In the genomic region with DNA sequence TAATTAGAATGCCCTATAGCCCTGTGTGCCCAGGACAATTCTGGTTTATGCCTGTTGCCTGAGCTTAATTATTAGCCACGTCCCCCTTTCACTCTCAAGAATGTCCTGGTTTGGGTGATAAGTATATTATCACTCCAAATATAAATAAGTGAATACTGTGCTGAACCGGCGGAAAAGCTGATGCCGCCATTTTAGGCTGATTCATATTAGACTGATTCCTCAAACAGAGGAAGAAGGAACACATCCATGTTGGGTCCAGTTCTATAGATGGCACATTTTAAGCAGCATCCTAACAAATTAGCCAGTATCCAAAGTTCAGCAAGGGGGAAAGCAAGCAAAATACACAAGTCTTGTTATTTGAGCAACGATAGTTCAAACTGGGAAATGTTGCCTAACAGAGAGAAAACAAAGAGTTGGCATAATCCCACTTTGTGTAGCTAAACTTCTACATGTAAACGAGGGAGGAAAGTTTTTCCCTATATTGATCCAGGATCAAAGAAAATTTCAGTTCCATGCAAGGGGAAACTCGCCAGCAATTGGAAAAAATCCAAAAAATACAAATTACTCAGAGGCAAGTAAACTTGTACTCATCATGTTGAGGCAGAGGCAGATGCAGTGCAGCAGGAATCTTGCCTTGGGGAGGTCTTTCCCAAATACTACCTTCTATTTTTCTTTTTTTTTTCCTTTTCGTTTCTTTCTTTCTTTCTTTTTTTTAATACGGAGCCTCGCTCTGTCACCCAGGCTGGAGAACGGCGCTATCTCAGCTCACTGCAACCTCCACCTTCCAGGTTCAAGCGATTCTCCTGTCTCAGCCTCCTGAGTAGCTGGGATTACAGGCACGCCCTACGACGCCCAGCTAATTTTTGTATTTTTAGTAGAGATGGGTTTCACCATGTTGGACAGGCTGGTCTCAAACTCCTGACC, we compare ENCODE assay signal across 21 cellular contexts.
A peak's percentile ranks its signal among the peaks of the same experiment; 100 is the strongest.
DNase-seq lines count a peak whose midpoint lies in the region; ATAC-seq and TF ChIP-seq lines count a peak whose summit lies in the region.
"Had no signal": no experiment of that assay in that cellular context is flagged by ENCODE, and none has a peak within 500 bp of the region (broad histone marks: within the 10 kb centered on the region; RNA-seq: fewer than 3 reads in every experiment).

No MANE protein-coding gene starts in this region.

- H3K4me3 ChIP-seq in PC-3 (ENCODE audit: low read length) (no peak overlapping the region), choroid plexus epithelial cell (ENCODE audit: low read depth, low read length) (no peak overlapping the region), tibial nerve (no peak overlapping the region)
- H3K4me3 ChIP-seq in CD4-positive, alpha-beta memory T cell (ENCODE audit: low read length in 2 of 2), result no peak overlapping the region
- H3K4me3 ChIP-seq: coronary artery, lower lobe of right lung, SJSA1, transverse colon had no signal

- peaks cover 12% of the 10 kb centered on the region for H3K4me1 ChIP-seq in PC-3 (ENCODE audit: insufficient read depth, low read length)
- H3K4me1 ChIP-seq in tibial nerve, result peaks cover 0 to 17% (median 2%) of the 10 kb centered on the region in 4 donors
- peaks cover 10% of the 10 kb centered on the region for H3K4me1 ChIP-seq in CD4-positive, alpha-beta memory T cell (ENCODE audit: insufficient read depth, low read length)
- H3K4me1 ChIP-seq: SJSA1 had no signal

- POLR2A ChIA-PET in PC-3 (lab: Charles Lee; ENCODE audit: unreplicated experiment), result no interaction called here
- POLR2A ChIA-PET in CD4-positive, alpha-beta memory T cell (lab: Charles Lee; ENCODE audit: partially characterized antibody), result no interaction called here

- peaks cover 22 to 32% (median 25%) of the 10 kb centered on the region in 4 donors for H3K4me1 Mint-ChIP-seq in CD4-positive, alpha-beta memory T cell

- 81 to 82% methylated on average over 16 of the region's 16 CpGs for WGBS in tibial nerve, 2 donors

- H3K36me3 Mint-ChIP-seq in CD4-positive, alpha-beta memory T cell, result peaks cover 26 to 44% of the 10 kb centered on the region in 2 donors

- TF ChIP-seq CTCF in PC-3 (conservative IDR thresholded peaks at IDR 0.05; ENCODE audit: low read depth, low read length) (no peak), choroid plexus epithelial cell (conservative IDR thresholded peaks at IDR 0.05; ENCODE audit: low read depth, low read length) (no peak), tibial nerve (IDR thresholded peaks at IDR 0.05) (no peak)

- TF ChIP-seq EP300 in tibial nerve (IDR thresholded peaks at IDR 0.05), result no peak

- H3K9me2 ChIP-seq in PC-3 (replicated peaks; ENCODE audit: low read length), result no peaks in the 10 kb centered on the region

- H3K9ac ChIP-seq in PC-3 (ENCODE audit: low read length), result no peak overlapping the region

- no peak for TF ChIP-seq POLR2A in tibial nerve (IDR thresholded peaks at IDR 0.05)

- BruUV-seq in PC-3 (replicated peaks; lab: Mats Ljungman, UMichigan), result no TSS peak

- H3K36me3 ChIP-seq in PC-3 (ENCODE audit: low read depth, low read length), result no peaks in the 10 kb centered on the region
- H3K36me3 ChIP-seq in tibial nerve, result no peaks in the 10 kb centered on the region
- no peaks in the 10 kb centered on the region for H3K36me3 ChIP-seq in CD4-positive, alpha-beta memory T cell (ENCODE audit: insufficient read depth, low read length)
- H3K36me3 ChIP-seq: lower lobe of right lung, SJSA1, transverse colon had no signal

- H3K27me3 ChIP-seq in PC-3 (ENCODE audit: low read length) (no peaks in the 10 kb centered on the region), tibial nerve (no peaks in the 10 kb centered on the region)
- H3K27me3 ChIP-seq in CD4-positive, alpha-beta memory T cell (ENCODE audit: insufficient read depth, low read length), result no peaks in the 10 kb centered on the region
- H3K27me3 ChIP-seq: SJSA1, transverse colon had no signal

- DNase-seq in EH (ENCODE audit: low read depth), result peak; percentile 45
- peak; percentile 88 for DNase-seq in PC-3
- DNase-seq in choroid plexus epithelial cell (ENCODE audit: low read depth), result peak; percentile 61
- DNase-seq in left lobe of liver (ENCODE audit: low spot score), result peak; percentile 65
- DNase-seq in activated naive CD4-positive, alpha-beta T cell treated with Interleukin-2 at 50 U/mL for 16 hours, result no peak
- no peak for DNase-seq in tibial nerve (ENCODE audit: low spot score in 2 of 2)
- DNase-seq in CD4-positive, alpha-beta memory T cell, result no peak
- DNase-seq in anterior cingulate cortex (lab: John Stamatoyannopoulos, UW), result no peak
- DNase-seq: activated CD4-positive, alpha-beta T cell treated with anti-CD3 and anti-CD28 coated beads, Interleukin-2, amount 50 U/mL, for 4 hours; activated naive CD8-positive, alpha-beta T cell treated with anti-CD3 and anti-CD28 coated beads, Interleukin-2, amount 10 ng/mL, durations not matched to agents 7 days and 5 days; activated T-cell treated with anti-CD3 and anti-CD28 coated beads, Interleukin-2, amount 50 U/mL, for 24 hours; CD8-positive, alpha-beta T cell; GF-D8; lower lobe of right lung; NCI-H2171; stimulated activated CD4-positive, alpha-beta T cell treated with anti-CD3 and anti-CD28 coated beads, Interleukin-2, amount 100 ng/mL, for 48 hours; stimulated activated CD8-positive, alpha-beta memory T cell treated with anti-CD3 and anti-CD28 coated beads, Interleukin-4, amount 100 ng/mL, for 48 hours; transverse colon had no signal

- H3K27me3 Mint-ChIP-seq in CD4-positive, alpha-beta memory T cell, result no peaks in the 10 kb centered on the region
- H3K27me3 Mint-ChIP-seq: activated naive CD8-positive, alpha-beta T cell treated with anti-CD3 and anti-CD28 coated beads, Interleukin-2, amount 10 ng/mL, durations not matched to agents 7 days and 5 days; activated T-cell treated with anti-CD3 and anti-CD28 coated beads, Interleukin-2, amount 50 U/mL, for 24 hours; natural killer cell treated with Interleukin-12 subunit alpha and Interleukin-12 subunit beta and Interleukin-15 and Interleukin-18, amount 100 ng/mL, for 72 hours had no signal

- H3K79me2 ChIP-seq in PC-3 (ENCODE audit: low read length), result no peaks in the 10 kb centered on the region

- intact Hi-C loops in PC-3 (cut with micrococcal nuclease), result no loop called here
- intact Hi-C loops in CD4-positive, alpha-beta memory T cell (cut with micrococcal nuclease), result no loop called here

- H3F3A ChIP-seq in PC-3 (ENCODE audit: low read length, unreplicated experiment), result no peaks in the 10 kb centered on the region

- H3K27ac ChIP-seq in PC-3 (ENCODE audit: low read length) (no peak overlapping the region), tibial nerve (no peak overlapping the region)
- no peak overlapping the region for H3K27ac ChIP-seq in CD4-positive, alpha-beta memory T cell (ENCODE audit: low read depth, low read length)
- H3K27ac ChIP-seq: coronary artery, lower lobe of right lung, SJSA1, transverse colon had no signal

- H3K9me3 ChIP-seq in PC-3 (ENCODE audit: low read length) (no peaks in the 10 kb centered on the region), tibial nerve (peaks cover 0 to 10% (median 2%) of the 10 kb centered on the region in 4 donors)
- no peaks in the 10 kb centered on the region for H3K9me3 ChIP-seq in CD4-positive, alpha-beta memory T cell (ENCODE audit: control insufficient read depth in 1 of 2, low read length in 2 of 2)
- H3K9me3 ChIP-seq: SJSA1, transverse colon had no signal

- H3K9me3 Mint-ChIP-seq in CD4-positive, alpha-beta memory T cell, result peaks cover 4 to 30% (median 20%) of the 10 kb centered on the region in 8 donors
- H3K9me3 Mint-ChIP-seq: natural killer cell treated with Interleukin-12 subunit alpha and Interleukin-12 subunit beta and Interleukin-15 and Interleukin-18, amount 100 ng/mL, for 72 hours had no signal

- ATAC-seq in PC-3 (peak; percentile 73), left lobe of liver (peak; percentile 76)
- ATAC-seq: CD8-positive, alpha-beta T cell; lower lobe of right lung; natural killer cell treated with Interleukin-12 subunit alpha and Interleukin-12 subunit beta and Interleukin-15 and Interleukin-18, amount 100 ng/mL, for 72 hours had no signal

- no peaks in the 10 kb centered on the region for H4K20me1 ChIP-seq in PC-3 (ENCODE audit: low read length)

- peak overlapping the region; percentile 20 for H3K4me2 ChIP-seq in PC-3 (ENCODE audit: low read length)

- H3K4me3 Mint-ChIP-seq in CD4-positive, alpha-beta memory T cell, result no peak overlapping the region
- H3K4me3 Mint-ChIP-seq: activated naive CD8-positive, alpha-beta T cell treated with anti-CD3 and anti-CD28 coated beads, Interleukin-2, amount 10 ng/mL, durations not matched to agents 7 days and 5 days; activated T-cell treated with anti-CD3 and anti-CD28 coated beads, Interleukin-2, amount 50 U/mL, for 24 hours; CD8-positive, alpha-beta T cell; natural killer cell treated with Interleukin-12 subunit alpha and Interleukin-12 subunit beta and Interleukin-15 and Interleukin-18, amount 100 ng/mL, for 72 hours had no signal

- no peak overlapping the region for H3K27ac Mint-ChIP-seq in CD4-positive, alpha-beta memory T cell
- H3K27ac Mint-ChIP-seq: activated naive CD8-positive, alpha-beta T cell treated with anti-CD3 and anti-CD28 coated beads, Interleukin-2, amount 10 ng/mL, durations not matched to agents 7 days and 5 days; activated T-cell treated with anti-CD3 and anti-CD28 coated beads, Interleukin-2, amount 50 U/mL, for 24 hours; CD8-positive, alpha-beta T cell had no signal

- CTCF ChIA-PET in PC-3 (lab: Charles Lee), result no interaction called here
- CTCF ChIA-PET in CD4-positive, alpha-beta memory T cell (lab: Charles Lee; ENCODE audit: partially characterized antibody), result no interaction called here

- no peak overlapping the region for H2AFZ ChIP-seq in PC-3 (ENCODE audit: low read length)

Comparison
In these comparisons a context has a peak if more than half of its experiments do, and no peak if none do; other contexts are left out.
1. DNase-seq: peak in EH (single experiment), PC-3 (single experiment), choroid plexus epithelial cell (single experiment) and left lobe of liver (single experiment); none in activated naive CD4-positive, alpha-beta T cell treated with Interleukin-2 at 50 U/mL for 16 hours (single experiment), tibial nerve (0 of 2), CD4-positive, alpha-beta memory T cell (0 of 5) and anterior cingulate cortex (0 of 58).